10 cellular contexts compared by ENCODE assay signal in genomic region chr12:613996-614726, GRCh38. TPM values are rescaled to one million over a fixed set of nuclear protein-coding genes. Genes with fewer than 3 reads are reported as not detected.
DNase-seq lines count a peak whose midpoint lies in the region; ATAC-seq, FAIRE-seq and TF ChIP-seq lines count a peak whose summit lies in the region.
"Had no signal": no experiment of that assay in that cellular context is flagged by ENCODE, and none has a peak within 500 bp of the region (broad histone marks: within the 10 kb centered on the region; RNA-seq: fewer than 3 reads in every experiment).

No MANE protein-coding gene starts in this region.

- BruUV-seq in HepG2 (replicated peaks; lab: Mats Ljungman, UMichigan) = no TSS peak

- no peak overlapping the region for H3K27ac Mint-ChIP-seq in activated T-cell treated with anti-CD3 and anti-CD28 coated beads, Interleukin-2, amount 50 U/mL, for 72 hours

- H3K4me3 Mint-ChIP-seq in activated T-cell treated with anti-CD3 and anti-CD28 coated beads, Interleukin-2, amount 50 U/mL, for 72 hours = no peak overlapping the region

- CTCF ChIA-PET in HepG2 (lab: Yijun Ruan, JAX; ENCODE audit: low intra/inter-chr PET ratio, low total read pairs) = interaction anchor here (2.8 kb wide), 1 partner anchor 137 kb away, joined by 15 read pairs; no protein-coding TSS in a partner anchor

- no peaks in the 10 kb centered on the region for H3K9me3 Mint-ChIP-seq in activated T-cell treated with anti-CD3 and anti-CD28 coated beads, Interleukin-2, amount 50 U/mL, for 72 hours

- H3K27me3 ChIP-seq in Loucy (ENCODE audit: insufficient read depth, low read length, poor library complexity, severe bottlenecking) (no peaks in the 10 kb centered on the region), HepG2 (ENCODE audit: control insufficient read depth in 1 of 2, insufficient read depth in 2 of 2, low read length in 2 of 2) (no peaks in the 10 kb centered on the region), upper lobe of right lung (no peaks in the 10 kb centered on the region)
- H3K27me3 ChIP-seq: heart right ventricle had no signal

- H3K4me3 ChIP-seq in Loucy (ENCODE audit: low read length, poor library complexity, severe bottlenecking) (no peak overlapping the region), HepG2 (replicated peaks in 1 of 3; ENCODE audit: insufficient read depth in 1 of 3, low read depth in 2 of 3, low read length in 3 of 3) (no peak overlapping the region), upper lobe of right lung (no peak overlapping the region)
- H3K4me3 ChIP-seq: heart right ventricle, thoracic aorta had no signal

- H3K9me3 ChIP-seq in Loucy (ENCODE audit: insufficient read depth, low read depth, low read length) (no peaks in the 10 kb centered on the region), HepG2 (ENCODE audit: low read length) (no peaks in the 10 kb centered on the region), upper lobe of right lung (no peaks in the 10 kb centered on the region)
- H3K9me3 ChIP-seq: heart right ventricle, thoracic aorta had no signal

- TF ChIP-seq EP300 in HepG2 (IDR thresholded peaks at IDR 0.05; ENCODE audit: low read depth in 2 of 2, low read length in 2 of 2) (no peak), HepG2 (CRISPR knock-in tag; IDR thresholded peaks at IDR 0.05; ENCODE audit: borderline replicate concordance) (no peak)

- in situ Hi-C loops in HepG2 (cut with HindIII; ENCODE audit: extremely low pct_ligation_motif_present, low pct_unique_long_range_greater_than_20kb) = loop anchor here (10.0 kb wide), 1 partner anchor 141 kb away; the partner anchor contains the start of gene WNK1

- no peaks in the 10 kb centered on the region for H3K36me3 Mint-ChIP-seq in activated T-cell treated with anti-CD3 and anti-CD28 coated beads, Interleukin-2, amount 50 U/mL, for 72 hours (ENCODE audit: insufficient read depth in 2 of 2)

- H3F3A ChIP-seq in Loucy (ENCODE audit: low read depth) = peaks cover 5% of the 10 kb centered on the region; the same call in 1 of the 2 replicates

- no peaks in the 10 kb centered on the region for H3K27me3 Mint-ChIP-seq in activated T-cell treated with anti-CD3 and anti-CD28 coated beads, Interleukin-2, amount 50 U/mL, for 72 hours (ENCODE audit: low read depth)

- peaks cover 45% of the 10 kb centered on the region for H3K4me1 Mint-ChIP-seq in activated T-cell treated with anti-CD3 and anti-CD28 coated beads, Interleukin-2, amount 50 U/mL, for 72 hours (ENCODE audit: low read depth)

- H3K27ac ChIP-seq in HepG2 (ENCODE audit: extremely low read length, insufficient read depth, low read length) = no peak overlapping the region
- H3K27ac ChIP-seq in upper lobe of right lung = peak overlapping the region; percentile 6
- H3K27ac ChIP-seq: thoracic aorta had no signal

- DNase-seq in EL = peak; percentile 11
- peak; percentile 38 to 40 for DNase-seq in activated T-cell treated with anti-CD3 and anti-CD28 coated beads, Interleukin-2, amount 50 U/mL, for 72 hours
- DNase-seq in HepG2 (ENCODE audit: low spot score) = peak; percentile 31
- DNase-seq in upper lobe of right lung = no peak
- DNase-seq in H4 (ENCODE audit: low spot score) = no peak
- no peak for DNase-seq in hepatic stellate cell (ENCODE audit: low spot score)

- WGBS in HepG2 (ENCODE audit: low lambda C conversion rate) = 56% methylated on average over 10 of the region's 10 CpGs

- H4K20me1 ChIP-seq in Loucy (ENCODE audit: insufficient read depth, low read length, poor library complexity, severe bottlenecking) = no peaks in the 10 kb centered on the region
- no peaks in the 10 kb centered on the region for H4K20me1 ChIP-seq in HepG2 (ENCODE audit: insufficient read depth, low read length)

- H2AFZ ChIP-seq in Loucy (ENCODE audit: low read length) = peak overlapping the region; percentile 62
- H2AFZ ChIP-seq in HepG2 (ENCODE audit: low read length) = no peak overlapping the region

- TF ChIP-seq CTCF in Loucy (conservative IDR thresholded peaks at IDR 0.05; ENCODE audit: low read length) (peak; percentile 75), HepG2 (CRISPR knock-in tag; IDR thresholded peaks at IDR 0.05) (peak; percentile 86), upper lobe of right lung (IDR thresholded peaks at IDR 0.05) (peak; percentile 35)

- peak overlapping the region; percentile 30 for H3K4me2 ChIP-seq in Loucy (ENCODE audit: low read depth, low read length, poor library complexity, severe bottlenecking)
- H3K4me2 ChIP-seq in HepG2 (ENCODE audit: low read depth, low read length) = peak overlapping the region; percentile 39

- no peak for TF ChIP-seq POLR2A in HepG2 (IDR thresholded peaks at IDR 0.05; ENCODE audit: insufficient read depth in 1 of 2, low read depth in 2 of 2, low read length in 2 of 2)

- peaks cover 2% of the 10 kb centered on the region; the same call in 1 of the 2 replicates for H3K79me2 ChIP-seq in Loucy (ENCODE audit: insufficient read depth, low read length)
- H3K79me2 ChIP-seq in HepG2 (ENCODE audit: insufficient read depth, low read length) = no peaks in the 10 kb centered on the region

- POLR2A ChIA-PET in HepG2 (lab: Yijun Ruan, JAX) = interaction anchor here (1.3 to 1.5 kb wide), 2 partner anchors 19 to 137 kb away, joined by 4 to 7 read pairs; no protein-coding TSS in a partner anchor

- H3K9ac ChIP-seq in Loucy (ENCODE audit: low read depth, low read length, poor library complexity, severe bottlenecking) (peak overlapping the region; percentile 51), HepG2 (ENCODE audit: insufficient read depth, low read depth, low read length) (no peak overlapping the region)

- no peak for FAIRE-seq in HepG2 (lab: Jason Lieb, UNC)

- peak in 1 of 2 donors; percentile 36 for ATAC-seq in activated T-cell treated with anti-CD3 and anti-CD28 coated beads, Interleukin-2, amount 50 U/mL, for 72 hours (replicated peaks in 1 of 2)
- ATAC-seq in HepG2 (peak; percentile 61), upper lobe of right lung (peak; percentile 44), HG03045 (IDR thresholded peaks at IDR 0.05; ENCODE audit: unreplicated experiment) (no peak)

- intact Hi-C loops in HepG2 (cut with micrococcal nuclease; ENCODE audit: unreplicated experiment) (loop anchor here (1.0 to 5.0 kb wide), 3 partner anchors 63 to 200 kb away; no protein-coding TSS in a partner anchor), upper lobe of right lung (cut with DNase I) (no loop called here)

- peak; percentile 80 for TF ChIP-seq RAD21 in HepG2 (CRISPR knock-in tag; IDR thresholded peaks at IDR 0.05)

- no peaks in the 10 kb centered on the region for H3K36me3 ChIP-seq in Loucy (ENCODE audit: insufficient read depth, low read length)
- no peaks in the 10 kb centered on the region for H3K36me3 ChIP-seq in HepG2 (replicated peaks in 1 of 2; ENCODE audit: control insufficient read depth in 1 of 2, insufficient read depth in 2 of 2, low read length in 2 of 2)
- no peaks in the 10 kb centered on the region for H3K36me3 ChIP-seq in upper lobe of right lung
- H3K36me3 ChIP-seq: heart right ventricle, thoracic aorta had no signal

- H3K4me1 ChIP-seq in Loucy (ENCODE audit: insufficient read depth, low read length, poor library complexity, severe bottlenecking) = peaks cover 83% of the 10 kb centered on the region
- peaks cover 71% of the 10 kb centered on the region for H3K4me1 ChIP-seq in HepG2 (ENCODE audit: insufficient read depth, low read length)
- H3K4me1 ChIP-seq in upper lobe of right lung = peaks cover 25% of the 10 kb centered on the region

- no peaks in the 10 kb centered on the region for H3K9me2 ChIP-seq in Loucy (replicated peaks; ENCODE audit: low read depth, low read length)

TF ChIP-seq in HepG2, 621 proteins besides CTCF, POLR2A, EP300 and RAD21 (continues in another document):
- no peak for TF ChIP-seq ARNT (IDR thresholded peaks at IDR 0.05)
- no peak for TF ChIP-seq FOXM1 (CRISPR knock-in tag; IDR thresholded peaks at IDR 0.05)
- no peak for TF ChIP-seq SALL2 (CRISPR knock-in tag; IDR thresholded peaks at IDR 0.05)

RNA-seq across cellular contexts. Expression of gene NINJ2, which starts 49.1 kb away (rescaled TPM):
- 1 to 10 TPM; 3.0 to 8.1 TPM for total RNA-seq in activated T-cell treated with anti-CD3 and anti-CD28 coated beads, Interleukin-2, amount 50 U/mL, for 72 hours
- total RNA-seq in HepG2 (2016; rRNA removed; fragmentation: Illumina TruSeq; extraction: Trizol) (0.62 and 0.94 TPM in 2 replicates), upper lobe of right lung (23.4 TPM)
- total RNA-seq in HepG2 (2016; cell fraction: cytosol; rRNA removed; fragmentation: Illumina TruSeq; extraction: Trizol; ENCODE audit: low read depth) = 0.51 TPM in 1 of 2 replicates, not detected in the other
- 0.34 and 0.56 TPM in 2 replicates for total RNA-seq in HepG2 (2016; cell fraction: insoluble cytoplasmic fraction; rRNA removed; fragmentation: Illumina TruSeq; extraction: Trizol)
- 0.31 and 0.34 TPM in 2 replicates for total RNA-seq in HepG2 (2016; cell fraction: membrane; rRNA removed; fragmentation: Illumina TruSeq; extraction: Trizol)
- 1.0 TPM in 1 of 2 replicates, not detected in the other for total RNA-seq in HepG2 (2016; cell fraction: nucleus; rRNA removed; fragmentation: Illumina TruSeq; extraction: Trizol)
- 3.8 and 5.4 TPM in 2 replicates for polyA plus RNA-seq in HepG2 (2011; rRNA removed)
- 5.5 and 5.9 TPM in 2 replicates for polyA plus RNA-seq in HepG2 (2011; cell fraction: cytosol; rRNA removed)
- 3.4 and 3.9 TPM in 2 replicates for polyA plus RNA-seq in HepG2 (2011; cell fraction: nucleus; rRNA removed)
- polyA plus RNA-seq in HepG2 (2012) = 4.9 and 6.3 TPM in 2 replicates
- 0.87 and 0.95 TPM in 2 replicates for polyA plus RNA-seq in HepG2 (2016; cell fraction: cytosol; fragmentation: Illumina TruSeq; extraction: Trizol; ENCODE audit: low read depth)
- polyA plus RNA-seq in HepG2 (2016; cell fraction: insoluble cytoplasmic fraction; fragmentation: Illumina TruSeq; extraction: Trizol; ENCODE audit: low read depth) = 0.94 and 1.3 TPM in 2 replicates
- polyA plus RNA-seq in HepG2 (2016; cell fraction: membrane; fragmentation: Illumina TruSeq; extraction: Trizol; ENCODE audit: low read depth) = 0.98 and 1.2 TPM in 2 replicates
- 0.83 TPM in 2 replicates for polyA plus RNA-seq in HepG2 (2016; cell fraction: nucleus; fragmentation: Illumina TruSeq; extraction: Trizol; ENCODE audit: insufficient read depth, low read depth)
- 7.4 and 19.5 TPM in 2 replicates for polyA minus RNA-seq in HepG2 (2011; rRNA and poly(A)+ RNA removed; ENCODE audit: low replicate concordance)
- 1.1 and 2.0 TPM in 2 replicates for polyA minus RNA-seq in HepG2 (2011; cell fraction: cytosol; rRNA and poly(A)+ RNA removed)
- 0.64 and 1.6 TPM in 2 replicates for polyA minus RNA-seq in HepG2 (2011; cell fraction: nucleus; rRNA and poly(A)+ RNA removed)
- not detected in 2 replicates for total RNA-seq in H4 (2014; rRNA removed; shearing (Covaris generic))

Comparison
In these comparisons a context has a peak if more than half of its experiments do, and no peak if none do; other contexts are left out.
1. DNase-seq: peak in EL (single experiment), activated T-cell treated with anti-CD3 and anti-CD28 coated beads, Interleukin-2, amount 50 U/mL, for 72 hours (2 of 2) and HepG2 (single experiment); none in upper lobe of right lung (single experiment), H4 (single experiment) and hepatic stellate cell (single experiment).
2. CTCF ChIP-seq: peak in every context shown above with its lines; median percentile 86 in HepG2; 75 in Loucy; 35 in upper lobe of right lung.